Comparison of ENCODE assay signal across 2 cellular contexts in genomic region chr7:131654249-131654558, GRCh38.
TF ChIP-seq lines count a peak whose summit lies in the region.

No MANE protein-coding gene starts in this region.

TF ChIP-seq in HEK293, 187 proteins besides CTCF, POLR2A, EP300 and RAD21 (continues in another document):
- TF ChIP-seq ZNF148 (tag by site-specific recombination; IDR thresholded peaks at IDR 0.05; ENCODE audit: borderline replicate concordance) (no peak; the same call in 1 of the 2 replicates), KLF9 (tag by site-specific recombination; IDR thresholded peaks at IDR 0.05; ENCODE audit: low read depth) (0 out of 2 replicates have a peak, but pooled peaks have one; percentile 7), ZNF521 (tag by site-specific recombination; IDR thresholded peaks at IDR 0.05) (peak; percentile 21; the same call in 1 of the 2 replicates), ZBTB10 (tag by site-specific recombination; IDR thresholded peaks at IDR 0.05) (peak; percentile 28; the same call in 1 of the 2 replicates), ZNF114 (tag by site-specific recombination; IDR thresholded peaks at IDR 0.05) (0 out of 2 replicates have a peak, but pooled peaks have one; percentile 85), ZNF549 (tag by site-specific recombination; IDR thresholded peaks at IDR 0.05) (no peak), ZNF571 (tag by site-specific recombination; IDR thresholded peaks at IDR 0.05) (peak; percentile 64; the same call in 1 of the 2 replicates), ZNF354C (tag by site-specific recombination; IDR thresholded peaks at IDR 0.05; ENCODE audit: borderline replicate concordance, low read depth) (peak; percentile 38; the same call in 1 of the 2 replicates), BCL6B (tag by site-specific recombination; IDR thresholded peaks at IDR 0.05) (no peak), ZSCAN5A (tag by site-specific recombination; IDR thresholded peaks at IDR 0.05) (0 out of 2 replicates have a peak, but pooled peaks have one; percentile 12), ZNF239 (tag by site-specific recombination; IDR thresholded peaks at IDR 0.05) (peak; percentile 11; the same call in 1 of the 2 replicates), ZNF548 (tag by site-specific recombination; IDR thresholded peaks at IDR 0.05) (no peak), ZNF670 (tag by site-specific recombination; IDR thresholded peaks at IDR 0.05; ENCODE audit: low read depth) (0 out of 2 replicates have a peak, but pooled peaks have one; percentile 49), ZNF157 (tag by site-specific recombination; IDR thresholded peaks at IDR 0.05) (0 out of 2 replicates have a peak, but pooled peaks have one; percentile 32), ZSCAN4 (tag by site-specific recombination; IDR thresholded peaks at IDR 0.05) (peak; percentile 6; the same call in 1 of the 2 replicates), ZNF175 (tag by site-specific recombination; IDR thresholded peaks at IDR 0.05) (peak; percentile 59; the same call in 1 of the 2 replicates), GLI4 (tag by site-specific recombination; IDR thresholded peaks at IDR 0.05) (0 out of 2 replicates have a peak, but pooled peaks have one; percentile 74), ZNF311 (tag by site-specific recombination; IDR thresholded peaks at IDR 0.05; ENCODE audit: borderline replicate concordance) (no peak), ZNF473 (tag by site-specific recombination; IDR thresholded peaks at IDR 0.05) (peak; percentile 80; the same call in 1 of the 2 replicates)

TF ChIP-seq in K562, 482 proteins besides CTCF, POLR2A, EP300 and RAD21:
- TF ChIP-seq HBP1 (CRISPR knock-in tag; IDR thresholded peaks at IDR 0.05) (0 out of 2 replicates have a peak, but pooled peaks have one; percentile 24), SMARCA5 (IDR thresholded peaks at IDR 0.05) (peak; percentile 42; the same call in 1 of the 2 replicates), XRCC4 (IDR thresholded peaks at IDR 0.05; ENCODE audit: extremely low read depth, insufficient read depth, insufficient read length) (no peak), THRB (CRISPR knock-in tag; conservative IDR thresholded peaks at IDR 0.05) (0 out of 2 replicates have a peak, but pooled peaks have one; percentile 5), SRSF7 (optimal IDR thresholded peaks at IDR 0.05; ENCODE audit: low read depth, low read length) (no peak), ZNF146 (CRISPR knock-in tag; IDR thresholded peaks at IDR 0.05; ENCODE audit: unreplicated experiment) (no peak), EHMT2 (IDR thresholded peaks at IDR 0.05) (0 out of 2 replicates have a peak, but pooled peaks have one; percentile 39), MLLT1 (IDR thresholded peaks at IDR 0.05) (peak in 1 of 2 experiments; percentile 25; a peak in 1 of 4 replicates), ZNF324 (CRISPR knock-in tag; IDR thresholded peaks at IDR 0.05) (no peak), PHB2 (IDR thresholded peaks at IDR 0.05; ENCODE audit: low read depth) (0 out of 2 replicates have a peak, but pooled peaks have one; percentile 7), CAMTA2 (CRISPR knock-in tag; conservative IDR thresholded peaks at IDR 0.05) (no peak), ZBTB2 (IDR thresholded peaks at IDR 0.05) (no peak), ARHGAP35 (IDR thresholded peaks at IDR 0.05; ENCODE audit: partially characterized antibody) (peak; percentile 52), ZNF384 (IDR thresholded peaks at IDR 0.05; ENCODE audit: low read depth, low read length) (no peak), BCOR (IDR thresholded peaks at IDR 0.05) (peak; percentile 37; the same call in 1 of the 2 replicates), HDAC1 (IDR thresholded peaks at IDR 0.05) (0 out of 4 replicates have a peak, but pooled peaks of 1 of the 2 experiments have one; percentile 54), NUFIP1 (IDR thresholded peaks at IDR 0.05; ENCODE audit: partially characterized antibody) (no peak), TBP (optimal IDR thresholded peaks at IDR 0.05; ENCODE audit: low read depth, low read length) (no peak), RBM15 (IDR thresholded peaks at IDR 0.05; ENCODE audit: insufficient read depth, low read length) (no peak), RUNX1 (IDR thresholded peaks at IDR 0.05; ENCODE audit: low read depth) (no peak), BDP1 (IDR thresholded peaks at IDR 0.05; ENCODE audit: insufficient read depth, insufficient read length) (no peak), XRCC5 (IDR thresholded peaks at IDR 0.05; ENCODE audit: low read depth, low read length) (no peak), ZNF12 (CRISPR knock-in tag; IDR thresholded peaks at IDR 0.05) (no peak), HNRNPH1 (optimal IDR thresholded peaks at IDR 0.05; ENCODE audit: low read depth, low read length) (no peak), THRAP3 (IDR thresholded peaks at IDR 0.05; ENCODE audit: borderline replicate concordance) (0 out of 2 replicates have a peak, but pooled peaks have one; percentile 4), SNAPC5 (CRISPR knock-in tag; IDR thresholded peaks at IDR 0.05) (no peak)
